2 cellular contexts compared by ENCODE assay signal in genomic region chr2:96100893-96101304, GRCh38.
A peak's percentile ranks its signal among the peaks of the same experiment; 100 is the strongest.
TF ChIP-seq lines count a peak whose summit lies in the region.

No MANE protein-coding gene starts in this region.

TF ChIP-seq in WTC11, 78 proteins besides CTCF, POLR2A, EP300 and RAD21:
- TF ChIP-seq, protein P1, sequence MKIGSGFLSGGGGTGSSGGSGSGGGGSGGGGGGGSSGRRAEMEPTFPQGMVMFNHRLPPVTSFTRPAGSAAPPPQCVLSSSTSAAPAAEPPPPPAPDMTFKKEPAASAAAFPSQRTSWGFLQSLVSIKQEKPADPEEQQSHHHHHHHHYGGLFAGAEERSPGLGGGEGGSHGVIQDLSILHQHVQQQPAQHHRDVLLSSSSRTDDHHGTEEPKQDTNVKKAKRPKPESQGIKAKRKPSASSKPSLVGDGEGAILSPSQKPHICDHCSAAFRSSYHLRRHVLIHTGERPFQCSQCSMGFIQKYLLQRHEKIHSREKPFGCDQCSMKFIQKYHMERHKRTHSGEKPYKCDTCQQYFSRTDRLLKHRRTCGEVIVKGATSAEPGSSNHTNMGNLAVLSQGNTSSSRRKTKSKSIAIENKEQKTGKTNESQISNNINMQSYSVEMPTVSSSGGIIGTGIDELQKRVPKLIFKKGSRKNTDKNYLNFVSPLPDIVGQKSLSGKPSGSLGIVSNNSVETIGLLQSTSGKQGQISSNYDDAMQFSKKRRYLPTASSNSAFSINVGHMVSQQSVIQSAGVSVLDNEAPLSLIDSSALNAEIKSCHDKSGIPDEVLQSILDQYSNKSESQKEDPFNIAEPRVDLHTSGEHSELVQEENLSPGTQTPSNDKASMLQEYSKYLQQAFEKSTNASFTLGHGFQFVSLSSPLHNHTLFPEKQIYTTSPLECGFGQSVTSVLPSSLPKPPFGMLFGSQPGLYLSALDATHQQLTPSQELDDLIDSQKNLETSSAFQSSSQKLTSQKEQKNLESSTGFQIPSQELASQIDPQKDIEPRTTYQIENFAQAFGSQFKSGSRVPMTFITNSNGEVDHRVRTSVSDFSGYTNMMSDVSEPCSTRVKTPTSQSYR (CRISPR knock-in tag; IDR thresholded peaks at IDR 0.05): no peak
- no peak for TF ChIP-seq ZNF121 (CRISPR knock-in tag; IDR thresholded peaks at IDR 0.05)
- TF ChIP-seq, protein P2, sequence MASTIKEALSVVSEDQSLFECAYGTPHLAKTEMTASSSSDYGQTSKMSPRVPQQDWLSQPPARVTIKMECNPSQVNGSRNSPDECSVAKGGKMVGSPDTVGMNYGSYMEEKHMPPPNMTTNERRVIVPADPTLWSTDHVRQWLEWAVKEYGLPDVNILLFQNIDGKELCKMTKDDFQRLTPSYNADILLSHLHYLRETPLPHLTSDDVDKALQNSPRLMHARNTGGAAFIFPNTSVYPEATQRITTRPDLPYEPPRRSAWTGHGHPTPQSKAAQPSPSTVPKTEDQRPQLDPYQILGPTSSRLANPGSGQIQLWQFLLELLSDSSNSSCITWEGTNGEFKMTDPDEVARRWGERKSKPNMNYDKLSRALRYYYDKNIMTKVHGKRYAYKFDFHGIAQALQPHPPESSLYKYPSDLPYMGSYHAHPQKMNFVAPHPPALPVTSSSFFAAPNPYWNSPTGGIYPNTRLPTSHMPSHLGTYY (CRISPR knock-in tag; IDR thresholded peaks at IDR 0.05): no peak
- TF ChIP-seq, protein P3, sequence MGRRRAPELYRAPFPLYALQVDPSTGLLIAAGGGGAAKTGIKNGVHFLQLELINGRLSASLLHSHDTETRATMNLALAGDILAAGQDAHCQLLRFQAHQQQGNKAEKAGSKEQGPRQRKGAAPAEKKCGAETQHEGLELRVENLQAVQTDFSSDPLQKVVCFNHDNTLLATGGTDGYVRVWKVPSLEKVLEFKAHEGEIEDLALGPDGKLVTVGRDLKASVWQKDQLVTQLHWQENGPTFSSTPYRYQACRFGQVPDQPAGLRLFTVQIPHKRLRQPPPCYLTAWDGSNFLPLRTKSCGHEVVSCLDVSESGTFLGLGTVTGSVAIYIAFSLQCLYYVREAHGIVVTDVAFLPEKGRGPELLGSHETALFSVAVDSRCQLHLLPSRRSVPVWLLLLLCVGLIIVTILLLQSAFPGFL (CRISPR knock-in tag; IDR thresholded peaks at IDR 0.05; ENCODE audit: borderline replicate concordance): no peak
- TF ChIP-seq E2F1 (CRISPR knock-in tag; IDR thresholded peaks at IDR 0.05): no peak
- no peak for TF ChIP-seq NFE2L1 (CRISPR knock-in tag; IDR thresholded peaks at IDR 0.05)
- no peak for TF ChIP-seq ZBTB21 (CRISPR knock-in tag; IDR thresholded peaks at IDR 0.05; ENCODE audit: borderline replicate concordance)
- no peak for TF ChIP-seq ZNF671 (CRISPR knock-in tag; IDR thresholded peaks at IDR 0.05)
- no peak for TF ChIP-seq MYBL2 (CRISPR knock-in tag; IDR thresholded peaks at IDR 0.05)
- TF ChIP-seq, protein P4, sequence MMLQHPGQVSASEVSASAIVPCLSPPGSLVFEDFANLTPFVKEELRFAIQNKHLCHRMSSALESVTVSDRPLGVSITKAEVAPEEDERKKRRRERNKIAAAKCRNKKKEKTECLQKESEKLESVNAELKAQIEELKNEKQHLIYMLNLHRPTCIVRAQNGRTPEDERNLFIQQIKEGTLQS (CRISPR knock-in tag; conservative IDR thresholded peaks at IDR 0.05): no peak
- TF ChIP-seq ESRRA (CRISPR knock-in tag; IDR thresholded peaks at IDR 0.05; ENCODE audit: borderline replicate concordance): no peak
- no peak for TF ChIP-seq NR2C2 (CRISPR knock-in tag; IDR thresholded peaks at IDR 0.05)
- no peak for TF ChIP-seq E2F4 (CRISPR knock-in tag; IDR thresholded peaks at IDR 0.05; ENCODE audit: borderline replicate concordance, low read depth)
- TF ChIP-seq, protein P5, sequence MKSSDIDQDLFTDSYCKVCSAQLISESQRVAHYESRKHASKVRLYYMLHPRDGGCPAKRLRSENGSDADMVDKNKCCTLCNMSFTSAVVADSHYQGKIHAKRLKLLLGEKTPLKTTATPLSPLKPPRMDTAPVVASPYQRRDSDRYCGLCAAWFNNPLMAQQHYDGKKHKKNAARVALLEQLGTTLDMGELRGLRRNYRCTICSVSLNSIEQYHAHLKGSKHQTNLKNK (CRISPR knock-in tag; IDR thresholded peaks at IDR 0.05): no peak
- TF ChIP-seq SP1 (CRISPR knock-in tag; conservative IDR thresholded peaks at IDR 0.05): no peak
TF ChIP-seq in WTC11: peak in this region for 0.

TF ChIP-seq in HepG2, 621 proteins besides CTCF, POLR2A, EP300 and RAD21:
- TF ChIP-seq ZNF232 (CRISPR knock-in tag; IDR thresholded peaks at IDR 0.05; ENCODE audit: borderline replicate concordance) (no peak), ZFP62 (CRISPR knock-in tag; IDR thresholded peaks at IDR 0.05) (no peak), TOPORS (CRISPR knock-in tag; IDR thresholded peaks at IDR 0.05) (no peak), ZNF768 (CRISPR knock-in tag; IDR thresholded peaks at IDR 0.05) (peak; percentile 92), ZFP36L2 (CRISPR knock-in tag; IDR thresholded peaks at IDR 0.05) (no peak)
- TF ChIP-seq, protein P3 (CRISPR knock-in tag; IDR thresholded peaks at IDR 0.05): no peak
